Comparison of ENCODE assay signal across 8 cellular contexts in genomic region chr3:23916886-23917815, GRCh38. TPM values are rescaled to one million over a fixed set of nuclear protein-coding genes. Genes with fewer than 3 reads are reported as not detected.
A peak's percentile ranks its signal among the peaks of the same experiment; 100 is the strongest.
DNase-seq lines count a peak whose midpoint lies in the region; ATAC-seq and TF ChIP-seq lines count a peak whose summit lies in the region.

Gene NKIRAS1, minus strand, starts transcription at chr3:23916990. Its CDS starts 6,086 bp downstream, at chr3:23910904.
Gene RPL15, plus strand, starts transcription at chr3:23917132. Its CDS starts 728 bp downstream, at chr3:23917860.

- peak within 1 kb of the TSS; percentile 95 for H3K4me2 ChIP-seq in PC-3 (ENCODE audit: low read length)

- peaks cover 71% of the 10 kb centered on the region for H3K79me2 ChIP-seq in PC-3 (ENCODE audit: low read length)

- peak within 1 kb of the TSS; percentile 84 for H2AFZ ChIP-seq in PC-3 (ENCODE audit: low read length)

- H3F3A ChIP-seq in PC-3 (ENCODE audit: low read length, unreplicated experiment) = peaks cover 7% of the 10 kb centered on the region

- TF ChIP-seq EP300 in Ishikawa (IDR thresholded peaks at IDR 0.05; ENCODE audit: borderline replicate concordance) = peak; percentile 54; the same call in 1 of the 2 replicates

- TF ChIP-seq CTCF in PC-3 (conservative IDR thresholded peaks at IDR 0.05; ENCODE audit: low read depth, low read length) = no peak

- H3K4me3 Mint-ChIP-seq in activated T-cell treated with anti-CD3 and anti-CD28 coated beads, Interleukin-2, amount 50 U/mL, for 4 hours = peak within 1 kb of the TSS; percentile 100

- H3K9ac ChIP-seq in PC-3 (ENCODE audit: low read length) = peak within 1 kb of the TSS; percentile 95

- H3K36me3 Mint-ChIP-seq in activated T-cell treated with anti-CD3 and anti-CD28 coated beads, Interleukin-2, amount 50 U/mL, for 4 hours (ENCODE audit: insufficient read depth) = peaks cover 37% of the 10 kb centered on the region

- CTCF ChIA-PET in PC-3 (lab: Charles Lee) = interaction anchor here (0.6 to 1.2 kb wide), 3 partner anchors 28 to 400 kb away, joined by 3 to 6 read pairs (median 4); no protein-coding TSS in a partner anchor

- H3K4me1 Mint-ChIP-seq in activated T-cell treated with anti-CD3 and anti-CD28 coated beads, Interleukin-2, amount 50 U/mL, for 4 hours (ENCODE audit: low read depth) = peaks cover 47% of the 10 kb centered on the region

- peak; percentile 90 for DNase-seq in DMS53 (lab: John Stamatoyannopoulos, UW)
- DNase-seq in PC-3 = peak; percentile 98
- DNase-seq in activated T-cell treated with anti-CD3 and anti-CD28 coated beads, Interleukin-2, amount 50 U/mL, for 4 hours = peak; percentile 96
- peak; percentile 96 to 97 for DNase-seq in stimulated activated CD8-positive, alpha-beta memory T cell treated with anti-CD3 and anti-CD28 coated beads, Interleukin-7, amount 100 ng/mL, for 4 hours (ENCODE audit: low read depth in 2 of 2)

- no peaks in the 10 kb centered on the region for H3K9me3 ChIP-seq in PC-3 (ENCODE audit: low read length)
- no peaks in the 10 kb centered on the region for H3K9me3 ChIP-seq in muscle layer of duodenum (ENCODE audit: control insufficient read depth in 1 of 2, low read length in 2 of 2)

- TF ChIP-seq RAD21 in Ishikawa (IDR thresholded peaks at IDR 0.05; ENCODE audit: low read depth) = no peak

- POLR2A ChIA-PET in PC-3 (lab: Charles Lee; ENCODE audit: unreplicated experiment) = interaction anchor here (0.5 to 1.1 kb wide), 17 partner anchors 8 to 1983 kb away, joined by 3 to 9 read pairs (median 4); no protein-coding TSS in a partner anchor

- H3K27me3 ChIP-seq in PC-3 (ENCODE audit: low read length) (no peaks in the 10 kb centered on the region), muscle layer of duodenum (ENCODE audit: low read depth, low read length) (no peaks in the 10 kb centered on the region)

- H3K36me3 ChIP-seq in PC-3 (ENCODE audit: low read depth, low read length) (peaks cover 30% of the 10 kb centered on the region), muscle layer of duodenum (ENCODE audit: control insufficient read depth in 1 of 2, insufficient read depth in 2 of 2, low read length in 2 of 2) (peaks cover 19 to 21% of the 10 kb centered on the region in 2 donors)

- intact Hi-C loops in PC-3 (cut with micrococcal nuclease) = loop anchor here (2.0 to 5.0 kb wide), 2 partner anchors 28 to 40 kb away; partner anchors contain the start of gene NR1D2

- H3K4me1 ChIP-seq in PC-3 (ENCODE audit: insufficient read depth, low read length) (peaks cover 32% of the 10 kb centered on the region), muscle layer of duodenum (ENCODE audit: control insufficient read depth in 1 of 2, insufficient read depth in 2 of 2, low read length in 2 of 2) (peaks cover 24 to 27% of the 10 kb centered on the region in 2 donors)

- peaks cover 3% of the 10 kb centered on the region for H3K27me3 Mint-ChIP-seq in activated T-cell treated with anti-CD3 and anti-CD28 coated beads, Interleukin-2, amount 50 U/mL, for 4 hours (ENCODE audit: low read depth)

- TSS peak; percentile 40 for BruUV-seq in PC-3 (replicated peaks; lab: Mats Ljungman, UMichigan)

- H3K9me3 Mint-ChIP-seq in activated T-cell treated with anti-CD3 and anti-CD28 coated beads, Interleukin-2, amount 50 U/mL, for 4 hours = no peaks in the 10 kb centered on the region

- peaks cover 44% of the 10 kb centered on the region for H4K20me1 ChIP-seq in PC-3 (ENCODE audit: low read length)

- H3K9me2 ChIP-seq in PC-3 (replicated peaks; ENCODE audit: low read length) = no peaks in the 10 kb centered on the region

- peak within 1 kb of the TSS; percentile 48 for H3K27ac ChIP-seq in PC-3 (ENCODE audit: low read length)
- peak within 1 kb of the TSS; percentile 91 for H3K27ac ChIP-seq in muscle layer of duodenum (ENCODE audit: low read length)

- ATAC-seq in GM21576 (IDR thresholded peaks at IDR 0.05; ENCODE audit: unreplicated experiment) (peak; percentile 91), PC-3 (peak; percentile 91), esophagus mucosa (peak; percentile 99)
- ATAC-seq in activated T-cell treated with anti-CD3 and anti-CD28 coated beads, Interleukin-2, amount 50 U/mL, for 4 hours = peak; percentile 93 to 95

- H3K4me3 ChIP-seq in PC-3 (ENCODE audit: low read length) (peak within 1 kb of the TSS; percentile 91), muscle layer of duodenum (ENCODE audit: low read depth in 1 of 2, low read length in 2 of 2) (peak within 1 kb of the TSS; percentile 96 to 98)

TF ChIP-seq in Ishikawa, 13 proteins besides CTCF, POLR2A, EP300 and RAD21:
- TF ChIP-seq, protein P1, sequence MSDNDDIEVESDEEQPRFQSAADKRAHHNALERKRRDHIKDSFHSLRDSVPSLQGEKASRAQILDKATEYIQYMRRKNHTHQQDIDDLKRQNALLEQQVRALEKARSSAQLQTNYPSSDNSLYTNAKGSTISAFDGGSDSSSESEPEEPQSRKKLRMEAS (IDR thresholded peaks at IDR 0.05) = peak; percentile 90
- peak; percentile 34; the same call in 1 of the 2 replicates for TF ChIP-seq NFIC (IDR thresholded peaks at IDR 0.05)
- no peak for TF ChIP-seq ZBTB7A (IDR thresholded peaks at IDR 0.05; ENCODE audit: low read depth)
- TF ChIP-seq YY1 (IDR thresholded peaks at IDR 0.05; ENCODE audit: low read depth) = peak; percentile 90
- TF ChIP-seq, protein P2, sequence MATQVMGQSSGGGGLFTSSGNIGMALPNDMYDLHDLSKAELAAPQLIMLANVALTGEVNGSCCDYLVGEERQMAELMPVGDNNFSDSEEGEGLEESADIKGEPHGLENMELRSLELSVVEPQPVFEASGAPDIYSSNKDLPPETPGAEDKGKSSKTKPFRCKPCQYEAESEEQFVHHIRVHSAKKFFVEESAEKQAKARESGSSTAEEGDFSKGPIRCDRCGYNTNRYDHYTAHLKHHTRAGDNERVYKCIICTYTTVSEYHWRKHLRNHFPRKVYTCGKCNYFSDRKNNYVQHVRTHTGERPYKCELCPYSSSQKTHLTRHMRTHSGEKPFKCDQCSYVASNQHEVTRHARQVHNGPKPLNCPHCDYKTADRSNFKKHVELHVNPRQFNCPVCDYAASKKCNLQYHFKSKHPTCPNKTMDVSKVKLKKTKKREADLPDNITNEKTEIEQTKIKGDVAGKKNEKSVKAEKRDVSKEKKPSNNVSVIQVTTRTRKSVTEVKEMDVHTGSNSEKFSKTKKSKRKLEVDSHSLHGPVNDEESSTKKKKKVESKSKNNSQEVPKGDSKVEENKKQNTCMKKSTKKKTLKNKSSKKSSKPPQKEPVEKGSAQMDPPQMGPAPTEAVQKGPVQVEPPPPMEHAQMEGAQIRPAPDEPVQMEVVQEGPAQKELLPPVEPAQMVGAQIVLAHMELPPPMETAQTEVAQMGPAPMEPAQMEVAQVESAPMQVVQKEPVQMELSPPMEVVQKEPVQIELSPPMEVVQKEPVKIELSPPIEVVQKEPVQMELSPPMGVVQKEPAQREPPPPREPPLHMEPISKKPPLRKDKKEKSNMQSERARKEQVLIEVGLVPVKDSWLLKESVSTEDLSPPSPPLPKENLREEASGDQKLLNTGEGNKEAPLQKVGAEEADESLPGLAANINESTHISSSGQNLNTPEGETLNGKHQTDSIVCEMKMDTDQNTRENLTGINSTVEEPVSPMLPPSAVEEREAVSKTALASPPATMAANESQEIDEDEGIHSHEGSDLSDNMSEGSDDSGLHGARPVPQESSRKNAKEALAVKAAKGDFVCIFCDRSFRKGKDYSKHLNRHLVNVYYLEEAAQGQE (IDR thresholded peaks at IDR 0.05; ENCODE audit: low read depth) = no peak; the same call in 1 of the 2 replicates
- 0 out of 2 replicates have a peak, but pooled peaks have one; percentile 20 for TF ChIP-seq TEAD4 (IDR thresholded peaks at IDR 0.05)
- TF ChIP-seq CREB1 (IDR thresholded peaks at IDR 0.05; ENCODE audit: low read depth) = 0 out of 2 replicates have a peak, but pooled peaks have one; percentile 50
- TF ChIP-seq TCF12 (IDR thresholded peaks at IDR 0.05; ENCODE audit: low read depth) = peak; percentile 65
- TF ChIP-seq, protein P3, sequence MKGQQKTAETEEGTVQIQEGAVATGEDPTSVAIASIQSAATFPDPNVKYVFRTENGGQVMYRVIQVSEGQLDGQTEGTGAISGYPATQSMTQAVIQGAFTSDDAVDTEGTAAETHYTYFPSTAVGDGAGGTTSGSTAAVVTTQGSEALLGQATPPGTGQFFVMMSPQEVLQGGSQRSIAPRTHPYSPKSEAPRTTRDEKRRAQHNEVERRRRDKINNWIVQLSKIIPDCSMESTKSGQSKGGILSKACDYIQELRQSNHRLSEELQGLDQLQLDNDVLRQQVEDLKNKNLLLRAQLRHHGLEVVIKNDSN (IDR thresholded peaks at IDR 0.05) = no peak
- no peak for TF ChIP-seq CEBPB (IDR thresholded peaks at IDR 0.05)
- TF ChIP-seq EGR1 (IDR thresholded peaks at IDR 0.05) = peak; percentile 55; the same call in 1 of the 2 replicates
- 0 out of 2 replicates have a peak, but pooled peaks have one; percentile 44 for TF ChIP-seq FOXM1 (IDR thresholded peaks at IDR 0.05; ENCODE audit: borderline replicate concordance, low read depth)
- TF ChIP-seq TAF1 (IDR thresholded peaks at IDR 0.05; ENCODE audit: low read depth) = peak; percentile 99

RNA-seq across cellular contexts. Expression of gene NKIRAS1, which starts in this region (rescaled TPM):
- total RNA-seq in PC-3 (2014; rRNA removed) (12.7 and 14.9 TPM in 2 replicates), esophagus mucosa (4.1 TPM)
- 1 to 10 TPM; 5.5 to 7.4 (median 5.7) TPM for total RNA-seq in activated T-cell treated with anti-CD3 and anti-CD28 coated beads, Interleukin-2, amount 50 U/mL, for 4 hours

RNA-seq across cellular contexts. Expression of gene RPL15, which starts in this region (rescaled TPM):
- total RNA-seq in PC-3 (2014; rRNA removed) (1,500 and 1,904 TPM in 2 replicates), esophagus mucosa (1,347 TPM)
- 1,000 to 10,000 TPM; 2,279 to 2,502 (median 2,371) TPM for total RNA-seq in activated T-cell treated with anti-CD3 and anti-CD28 coated beads, Interleukin-2, amount 50 U/mL, for 4 hours

Comparison
In these comparisons a context has a peak if more than half of its experiments do, and no peak if none do; other contexts are left out.
1. Peak in every context shown above with its lines: DNase-seq, ATAC-seq, H3K4me3 ChIP-seq and H3K27ac ChIP-seq.